Comparison of ENCODE assay signal across 8 cellular contexts in the genomic region with DNA sequence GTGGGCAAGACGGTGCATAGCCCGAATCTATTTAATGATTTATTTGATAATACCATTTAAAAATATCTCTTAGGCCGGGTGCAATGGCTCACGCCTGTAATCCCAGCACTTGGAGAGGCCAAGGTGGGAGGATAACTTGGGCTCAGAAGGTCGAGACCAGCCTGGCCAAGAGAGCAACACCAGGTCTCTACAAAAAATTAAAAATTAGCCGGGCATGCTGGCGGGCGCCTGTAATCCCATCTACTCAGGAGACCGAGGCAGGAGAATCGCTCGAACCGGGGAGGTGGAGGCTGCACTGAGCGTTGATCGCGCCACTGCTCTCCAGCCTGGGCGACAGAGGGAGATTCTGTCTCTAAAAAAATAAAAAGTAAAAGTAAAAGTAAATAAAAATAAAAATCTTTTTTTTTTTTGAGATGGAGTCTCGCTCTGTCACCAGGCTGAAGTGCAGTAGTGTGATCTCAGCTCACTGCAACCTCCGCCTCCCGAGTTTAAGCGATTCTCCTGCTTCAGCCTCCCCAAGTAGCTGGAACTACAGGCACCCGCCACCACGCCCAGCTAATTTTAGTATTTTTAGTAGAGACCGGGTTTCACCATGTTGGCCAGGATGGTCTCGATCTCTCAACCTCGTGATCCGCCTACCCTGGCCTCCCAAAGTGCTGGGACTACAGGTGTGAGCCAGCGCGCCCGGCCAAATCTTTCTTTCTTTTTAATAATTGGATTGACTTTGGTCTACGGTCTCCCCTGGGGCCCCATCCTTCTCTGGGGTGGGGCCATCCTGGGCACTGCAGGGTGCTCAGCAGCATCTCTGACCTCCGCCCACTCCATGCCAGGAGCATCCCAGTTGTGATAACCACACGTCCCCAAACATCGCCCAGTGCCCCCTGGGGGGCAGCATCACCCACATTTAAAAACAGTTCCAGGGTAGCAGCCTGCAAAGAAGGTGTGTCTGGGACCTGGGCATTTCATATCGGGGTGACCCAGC.
A peak's percentile ranks its signal among the peaks of the same experiment; 100 is the strongest.
DNase-seq lines count a peak whose midpoint lies in the region; ATAC-seq and TF ChIP-seq lines count a peak whose summit lies in the region.

No MANE protein-coding gene starts in this region.

- in situ Hi-C loops in brain microvascular endothelial cell (cut with HindIII; ENCODE audit: low pct_ligation_motif_present, low sequenced_read_pairs): no loop called here

- H3K79me2 ChIP-seq in Karpas-422 (ENCODE audit: low read length): no peaks in the 10 kb centered on the region

- peak overlapping the region in 10 of 11 experiments; percentile 6 to 77 (median 64); a peak in 13 of 22 replicates for H3K9ac ChIP-seq in BLaER1 treated with 17β-estradiol and CSF1 and Interleukin-3, amounts not matched to agents 10 nM and 100 nM
- no peak overlapping the region for H3K9ac ChIP-seq in Karpas-422 (ENCODE audit: low read length)

- peaks cover 41 to 49% of the 10 kb centered on the region in 2 donors for H3K4me1 Mint-ChIP-seq in natural killer cell treated with Interleukin-12 subunit alpha and Interleukin-12 subunit beta and Interleukin-15 and Interleukin-18, amount 100 ng/mL, for 72 hours (ENCODE audit: low read depth in 2 of 2)

- H3K27ac ChIP-seq in BLaER1 treated with 17β-estradiol and CSF1 and Interleukin-3, amounts not matched to agents 10 nM and 100 nM: peak overlapping the region in 3 of 11 experiments; percentile 5 to 60 (median 19); a peak in 3 of 22 replicates
- H3K27ac ChIP-seq in Karpas-422 (ENCODE audit: low read length) (no peak overlapping the region), brain microvascular endothelial cell (no peak overlapping the region)

- no peak for ATAC-seq in natural killer cell treated with Interleukin-12 subunit alpha and Interleukin-12 subunit beta and Interleukin-15 and Interleukin-18, amount 100 ng/mL, for 72 hours
- ATAC-seq in HG03196 (IDR thresholded peaks at IDR 0.05; ENCODE audit: unreplicated experiment) (no peak), HG02938 (IDR thresholded peaks at IDR 0.05; ENCODE audit: unreplicated experiment) (no peak)

- H3K27ac Mint-ChIP-seq in natural killer cell treated with Interleukin-12 subunit alpha and Interleukin-12 subunit beta and Interleukin-15 and Interleukin-18, amount 100 ng/mL, for 72 hours: peak overlapping the region in 1 of 2 donors; percentile 70

- H3K27me3 Mint-ChIP-seq in natural killer cell treated with Interleukin-12 subunit alpha and Interleukin-12 subunit beta and Interleukin-15 and Interleukin-18, amount 100 ng/mL, for 72 hours: no peaks in the 10 kb centered on the region

- H3K36me3 ChIP-seq in BLaER1 treated with 17β-estradiol and CSF1 and Interleukin-3, amounts not matched to agents 10 nM and 100 nM: peaks cover 0 to 14% (median 0%) of the 10 kb centered on the region in 11 experiments; a peak in 8 of 22 replicates
- H3K36me3 ChIP-seq in Karpas-422 (ENCODE audit: insufficient read depth, low read length) (no peaks in the 10 kb centered on the region), brain microvascular endothelial cell (replicated peaks) (no peaks in the 10 kb centered on the region)

- peaks cover 60 to 90% (median 76%) of the 10 kb centered on the region in 10 experiments for H3K4me1 ChIP-seq in BLaER1 treated with 17β-estradiol and CSF1 and Interleukin-3, amounts not matched to agents 10 nM and 100 nM
- H3K4me1 ChIP-seq in Karpas-422 (ENCODE audit: low read length): peaks cover 35% of the 10 kb centered on the region

- H3K4me3 ChIP-seq in BLaER1 treated with 17β-estradiol and CSF1 and Interleukin-3, amounts not matched to agents 10 nM and 100 nM: peak overlapping the region in 7 of 10 experiments; percentile 26 to 62 (median 51); a peak in 6 of 20 replicates
- no peak overlapping the region for H3K4me3 ChIP-seq in Karpas-422 (ENCODE audit: low read length)
- no peak overlapping the region for H3K4me3 ChIP-seq in brain microvascular endothelial cell (ENCODE audit: low read depth, low read length)

- peak; percentile 13 for TF ChIP-seq CTCF in brain microvascular endothelial cell (IDR thresholded peaks at IDR 0.05; ENCODE audit: low read depth, low read length, missing control alignments)

- peak overlapping the region; percentile 73 to 100 (median 95) for H3K4me2 ChIP-seq in BLaER1 treated with 17β-estradiol and CSF1 and Interleukin-3, amounts not matched to agents 10 nM and 100 nM
- peak overlapping the region; percentile 71 for H3K4me2 ChIP-seq in Karpas-422 (ENCODE audit: low read depth, low read length, poor library complexity, severe bottlenecking)

- no peaks in the 10 kb centered on the region for H3K9me3 Mint-ChIP-seq in natural killer cell treated with Interleukin-12 subunit alpha and Interleukin-12 subunit beta and Interleukin-15 and Interleukin-18, amount 100 ng/mL, for 72 hours

- H3K4me3 Mint-ChIP-seq in natural killer cell treated with Interleukin-12 subunit alpha and Interleukin-12 subunit beta and Interleukin-15 and Interleukin-18, amount 100 ng/mL, for 72 hours: peak overlapping the region; percentile 80

- DNase-seq in Karpas-422 (no peak), brain microvascular endothelial cell (no peak), COLO829 (ENCODE audit: low spot score) (no peak), NCI-H1417 treated with DMSO at 0.1 percent for 48 hours (lab: John Stamatoyannopoulos, UW) (no peak)
- no peak for DNase-seq in natural killer cell treated with Interleukin-12 subunit alpha and Interleukin-12 subunit beta and Interleukin-15 and Interleukin-18, amount 100 ng/mL, for 72 hours (ENCODE audit: low spot score)

- H3K27me3 ChIP-seq in BLaER1 treated with 17β-estradiol and CSF1 and Interleukin-3, amounts not matched to agents 10 nM and 100 nM: no peaks in the 10 kb centered on the region
- H3K27me3 ChIP-seq in Karpas-422 (ENCODE audit: low read length) (no peaks in the 10 kb centered on the region), brain microvascular endothelial cell (replicated peaks) (no peaks in the 10 kb centered on the region)

- H3K36me3 Mint-ChIP-seq in natural killer cell treated with Interleukin-12 subunit alpha and Interleukin-12 subunit beta and Interleukin-15 and Interleukin-18, amount 100 ng/mL, for 72 hours: no peaks in the 10 kb centered on the region

- peaks cover 9 to 12% (median 10%) of the 10 kb centered on the region in 11 experiments; a peak in 21 of 22 replicates for H3K9me3 ChIP-seq in BLaER1 treated with 17β-estradiol and CSF1 and Interleukin-3, amounts not matched to agents 10 nM and 100 nM (replicated peaks in 1 of 11)
- H3K9me3 ChIP-seq in Karpas-422 (ENCODE audit: low read length): no peaks in the 10 kb centered on the region

- peaks cover 0 to 62% (median 36%) of the 10 kb centered on the region in 11 experiments; a peak in 14 of 22 replicates for H4K20me1 ChIP-seq in BLaER1 treated with 17β-estradiol and CSF1 and Interleukin-3, amounts not matched to agents 10 nM and 100 nM
- 0 out of 2 replicates have a peak, but pooled peaks cover 5% of the 10 kb centered on the region for H4K20me1 ChIP-seq in Karpas-422 (ENCODE audit: insufficient read depth, low read depth, low read length)

- H2AFZ ChIP-seq in Karpas-422 (ENCODE audit: low read length): no peak overlapping the region

- no peaks in the 10 kb centered on the region for H3K9me2 ChIP-seq in Karpas-422 (replicated peaks; ENCODE audit: insufficient read depth, low read length)

Comparison
In these comparisons a context has a peak if more than half of its experiments do, and no peak if none do; other contexts are left out.
1. H3K4me3 ChIP-seq: peak in BLaER1 treated with 17β-estradiol and CSF1 and Interleukin-3, amounts not matched to agents 10 nM and 100 nM (7 of 10); none in Karpas-422 (single experiment) and brain microvascular endothelial cell (single experiment).